ENCODE assay signal across 26 cellular contexts in the genomic region with DNA sequence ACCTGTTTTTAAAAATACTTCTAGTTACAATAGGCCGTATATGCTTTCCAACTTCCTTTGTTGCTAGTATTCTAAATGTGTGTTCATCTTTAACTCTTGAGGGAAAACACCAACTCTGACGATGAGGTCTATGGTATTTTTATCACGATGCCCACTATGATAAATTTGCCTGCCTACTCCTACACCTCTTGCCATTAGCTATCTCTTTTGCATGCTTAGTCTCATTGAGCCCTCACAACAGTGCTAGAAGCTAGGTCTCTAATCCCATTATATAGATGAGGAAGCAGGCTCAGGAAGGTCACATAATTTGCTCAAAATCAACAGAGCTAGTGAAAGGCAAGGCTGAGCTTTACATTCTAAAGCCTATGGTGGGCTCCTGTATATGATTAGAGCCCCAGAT.
"Had no signal": no experiment of that assay in that cellular context is flagged by ENCODE, and none has a peak within 500 bp of the region (broad histone marks: within the 10 kb centered on the region; RNA-seq: fewer than 3 reads in every experiment).

No MANE protein-coding gene starts in this region.

- H3K9me3 ChIP-seq: esophagus muscularis mucosa, gastroesophageal sphincter, heart left ventricle, left lung, ovary, psoas muscle, sigmoid colon, suprapubic skin, vagina had no signal

- H2AFZ ChIP-seq: hepatocyte had no signal

- DNase-seq: dermis blood vessel endothelial cell; effector memory CD4-positive, alpha-beta T cell; foreskin keratinocyte; heart left ventricle; kidney; left lung; mesenchymal stem cell; naive thymus-derived CD4-positive, alpha-beta T cell; occipital lobe; ovary; psoas muscle; right cardiac atrium; stimulated activated CD4-positive, alpha-beta T cell treated with anti-CD3 and anti-CD28 coated beads, Interleukin-15, amount 100 ng/mL, for 24 hours; stimulated activated CD4-positive, alpha-beta T cell treated with anti-CD3 and anti-CD28 coated beads, Interleukin-2, amount 100 ng/mL, for 48 hours; stimulated activated naive CD4-positive, alpha-beta T cell; stimulated activated naive CD8-positive, alpha-beta T cell treated with anti-CD3 and anti-CD28 coated beads, Interleukin-15, amount 100 ng/mL, for 72 hours; trophoblast cell had no signal

- H3K27me3 ChIP-seq: esophagus muscularis mucosa, foreskin keratinocyte, gastroesophageal sphincter, heart left ventricle, hepatocyte, left lung, ovary, sigmoid colon, suprapubic skin, vagina had no signal

- H3K4me1 ChIP-seq: esophagus muscularis mucosa, left lung, psoas muscle, sigmoid colon, suprapubic skin had no signal

- H3K27ac ChIP-seq: coronary artery, esophagus muscularis mucosa, foreskin keratinocyte, gastroesophageal sphincter, heart left ventricle, hepatocyte, left lung, ovary, psoas muscle, sigmoid colon, suprapubic skin, vagina had no signal

- H3K4me3 Mint-ChIP-seq: naive thymus-derived CD4-positive, alpha-beta T cell; nephron; stimulated activated naive CD8-positive, alpha-beta T cell treated with anti-CD3 and anti-CD28 coated beads, Interleukin-15, amount 100 ng/mL, for 72 hours had no signal

- H3K27me3 Mint-ChIP-seq: naive thymus-derived CD4-positive, alpha-beta T cell; stimulated activated naive CD8-positive, alpha-beta T cell treated with anti-CD3 and anti-CD28 coated beads, Interleukin-15, amount 100 ng/mL, for 72 hours had no signal

- H3K27ac Mint-ChIP-seq: nephron; stimulated activated naive CD8-positive, alpha-beta T cell treated with anti-CD3 and anti-CD28 coated beads, Interleukin-15, amount 100 ng/mL, for 72 hours had no signal

- H3K4me3 ChIP-seq: coronary artery, esophagus muscularis mucosa, gastroesophageal sphincter, heart left ventricle, hepatocyte, left lung, ovary, psoas muscle, sigmoid colon, suprapubic skin, vagina had no signal

- H3K9me3 Mint-ChIP-seq: naive thymus-derived CD4-positive, alpha-beta T cell; nephron; stimulated activated naive CD8-positive, alpha-beta T cell treated with anti-CD3 and anti-CD28 coated beads, Interleukin-15, amount 100 ng/mL, for 72 hours had no signal

- H3K36me3 ChIP-seq: ovary had no signal

- ATAC-seq: foreskin keratinocyte; gastroesophageal sphincter; heart left ventricle; left lung; naive thymus-derived CD4-positive, alpha-beta T cell; right cardiac atrium; stimulated activated naive CD8-positive, alpha-beta T cell treated with anti-CD3 and anti-CD28 coated beads, Interleukin-15, amount 100 ng/mL, for 72 hours had no signal

- H3K4me2 ChIP-seq: hepatocyte had no signal

- FAIRE-seq: endothelial cell of umbilical vein, kidney had no signal
